ENCODE assay signal across 2 cellular contexts in genomic region chr2:197668296-197668695, GRCh38.
TF ChIP-seq lines count a peak whose summit lies in the region.

No MANE protein-coding gene starts in this region.

TF ChIP-seq in IMR-90, 13 proteins besides CTCF, POLR2A, EP300 and RAD21:
- TF ChIP-seq RFX5 (IDR thresholded peaks at IDR 0.05; ENCODE audit: low read depth, low read length) = no peak
- no peak for TF ChIP-seq CEBPB (IDR thresholded peaks at IDR 0.05; ENCODE audit: low read depth, low read length)

TF ChIP-seq in H1, 55 proteins besides CTCF, POLR2A, EP300 and RAD21:
- TF ChIP-seq ZNF274 (IDR thresholded peaks at IDR 0.05; ENCODE audit: borderline replicate concordance, extremely low read depth, low read length) (no peak), SAP30 (IDR thresholded peaks at IDR 0.05; ENCODE audit: insufficient read depth, insufficient replicate concordance, low read length) (no peak), HDAC6 (IDR thresholded peaks at IDR 0.05; ENCODE audit: low read depth, low read length) (no peak), RXRA (IDR thresholded peaks at IDR 0.05; ENCODE audit: insufficient read depth, low read depth, low read length) (no peak), KDM4A (IDR thresholded peaks at IDR 0.05; ENCODE audit: low read depth, low read length, severe bottlenecking) (no peak), RBBP5 (IDR thresholded peaks at IDR 0.05; ENCODE audit: borderline replicate concordance, low read depth, low read length) (no peak), EZH2 (IDR thresholded peaks at IDR 0.05; ENCODE audit: low read depth, low read length, severe bottlenecking) (no peak), CHD7 (IDR thresholded peaks at IDR 0.05; ENCODE audit: insufficient replicate concordance, low read length) (no peak), CBX5 (IDR thresholded peaks at IDR 0.05; ENCODE audit: low read depth, low read length) (no peak), ATF2 (IDR thresholded peaks at IDR 0.05; ENCODE audit: low read length) (no peak), YY1 (IDR thresholded peaks at IDR 0.05; ENCODE audit: low read depth, low read length) (no peak), FOSL1 (IDR thresholded peaks at IDR 0.05; ENCODE audit: insufficient read depth, low read depth, low read length) (no peak), SUZ12 (IDR thresholded peaks at IDR 0.05; ENCODE audit: low read length) (no peak), JUN (IDR thresholded peaks at IDR 0.05; ENCODE audit: low read depth, low read length) (no peak), SIX5 (IDR thresholded peaks at IDR 0.05; ENCODE audit: low read depth, low read length) (no peak)
- TF ChIP-seq, protein P1, sequence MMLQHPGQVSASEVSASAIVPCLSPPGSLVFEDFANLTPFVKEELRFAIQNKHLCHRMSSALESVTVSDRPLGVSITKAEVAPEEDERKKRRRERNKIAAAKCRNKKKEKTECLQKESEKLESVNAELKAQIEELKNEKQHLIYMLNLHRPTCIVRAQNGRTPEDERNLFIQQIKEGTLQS (IDR thresholded peaks at IDR 0.05; ENCODE audit: insufficient read depth, low read depth, low read length) = no peak
TF ChIP-seq in H1: peak in this region for 0.
